10 cellular contexts compared by ENCODE assay signal in genomic region chr14:88518592-88519512, GRCh38. TPM values are rescaled to one million over a fixed set of nuclear protein-coding genes. Genes with fewer than 3 reads are reported as not detected.
A peak's percentile ranks its signal among the peaks of the same experiment; 100 is the strongest.
DNase-seq lines count a peak whose midpoint lies in the region; ATAC-seq and TF ChIP-seq lines count a peak whose summit lies in the region.
"Had no signal": no experiment of that assay in that cellular context is flagged by ENCODE, and none has a peak within 500 bp of the region (broad histone marks: within the 10 kb centered on the region; RNA-seq: fewer than 3 reads in every experiment).

No MANE protein-coding gene starts in this region.

- CTCF ChIA-PET in HEK293T (lab: Yijun Ruan, JAX): interaction anchor here (0.5 kb wide), 1 partner anchor 29 kb away, joined by 4 read pairs; no protein-coding TSS in a partner anchor

- POLR2A ChIA-PET in HEK293T (lab: Yijun Ruan, JAX): no interaction called here

- DNase-seq in GM03348 (ENCODE audit: low spot score) (peak; percentile 47), RKO (ENCODE audit: low spot score) (peak; percentile 44), renal cortical epithelial cell (ENCODE audit: low read depth) (peak; percentile 74), MV-4-11 (lab: John Stamatoyannopoulos, UW) (no peak), HEK293T (ENCODE audit: extremely low spot score) (no peak), posterior cingulate gyrus (no peak), NCI-H1417 (lab: John Stamatoyannopoulos, UW) (no peak)
- DNase-seq: NCI-H446 treated with DMSO at 0.1 percent for 48 hours, substantia nigra had no signal

- intact Hi-C loops in posterior cingulate gyrus (cut with DNase I): no loop called here

- ATAC-seq in esophagus mucosa: peak; percentile 28

TF ChIP-seq in HEK293T, 16 proteins besides CTCF, POLR2A, EP300 and RAD21:
- TF ChIP-seq FOXM1 (IDR thresholded peaks at IDR 0.05; ENCODE audit: borderline replicate concordance) (no peak), CTBP1 (IDR thresholded peaks at IDR 0.05; ENCODE audit: borderline replicate concordance) (no peak), ZNF384 (IDR thresholded peaks at IDR 0.05) (no peak), FOXA1 (IDR thresholded peaks at IDR 0.05) (no peak), PKNOX1 (IDR thresholded peaks at IDR 0.05) (no peak)

RNA-seq across cellular contexts. Expression of gene PTPN21, which starts 36.0 kb away (rescaled TPM):
- total RNA-seq in esophagus mucosa: 10.5 TPM
- total RNA-seq in renal cortical epithelial cell: 6.8 and 22.1 TPM in 2 replicates

RNA-seq across cellular contexts. Expression of gene ZC3H14, which starts 44.0 kb away (rescaled TPM):
- total RNA-seq in esophagus mucosa (32.7 TPM), renal cortical epithelial cell (62.9 and 86.6 TPM in 2 replicates)

Comparison
In these comparisons a context has a peak if more than half of its experiments do, and no peak if none do; other contexts are left out.
1. DNase-seq: peak in GM03348 (single experiment), RKO (single experiment) and renal cortical epithelial cell (single experiment); none in MV-4-11 (single experiment), HEK293T (single experiment), posterior cingulate gyrus (0 of 10) and NCI-H1417 (0 of 3).